In the genomic region with DNA sequence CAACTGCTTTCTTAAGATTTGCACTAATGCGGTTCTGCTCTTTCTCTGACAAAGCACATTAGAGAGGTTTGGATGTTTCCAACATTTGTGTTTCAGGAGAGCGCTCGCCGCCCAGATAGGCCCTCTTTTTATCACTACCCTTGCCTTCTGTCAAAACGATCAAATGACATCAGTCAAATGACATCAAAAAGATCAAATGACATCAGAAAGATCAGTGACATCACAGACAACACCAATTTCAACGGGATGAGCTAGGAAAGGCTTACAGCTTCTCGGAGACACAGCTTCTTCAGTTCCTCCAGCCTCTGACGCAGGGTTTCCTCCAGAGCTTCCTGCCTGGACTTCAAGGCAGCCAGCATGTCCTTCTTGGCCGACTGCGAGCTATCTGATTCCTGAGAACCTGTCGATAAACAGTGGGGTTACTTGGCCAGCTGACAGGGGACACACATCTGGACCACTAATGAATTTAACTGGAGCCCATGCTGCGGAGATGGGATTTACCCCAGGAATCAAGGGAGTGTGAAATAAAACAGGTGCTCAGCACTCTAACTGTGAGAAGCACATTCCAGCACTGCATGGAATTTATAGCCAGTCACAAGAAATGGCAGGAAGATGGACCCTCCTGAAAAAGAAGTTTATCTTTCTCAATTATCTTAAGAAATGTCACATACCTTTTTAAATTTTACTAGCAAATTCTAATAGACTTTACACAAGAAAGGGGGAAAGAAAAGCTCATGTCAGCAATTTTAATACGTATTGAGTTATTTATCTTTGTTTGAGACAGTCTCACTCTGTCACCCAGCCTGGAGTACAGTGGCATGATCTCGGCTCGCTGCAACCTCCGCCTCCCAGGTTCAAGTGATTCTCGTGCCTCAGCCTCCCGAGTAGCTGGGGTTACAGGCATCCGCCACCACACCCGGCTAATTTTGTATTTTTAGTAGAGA, we compare ENCODE assay signal across 2 cellular contexts.
TF ChIP-seq lines count a peak whose summit lies in the region.

No MANE protein-coding gene starts in this region.

TF ChIP-seq in IMR-90, 13 proteins besides CTCF, POLR2A, EP300 and RAD21:
- TF ChIP-seq ELK1 (IDR thresholded peaks at IDR 0.05; ENCODE audit: borderline replicate concordance, low read depth, low read length) (no peak), MAFK (IDR thresholded peaks at IDR 0.05; ENCODE audit: low read depth, low read length) (peak; percentile 90)

TF ChIP-seq in HepG2, 621 proteins besides CTCF, POLR2A, EP300 and RAD21 (continued from another document):
- TF ChIP-seq NFE2L2 (IDR thresholded peaks at IDR 0.05; ENCODE audit: low read length) (no peak), TSC22D2 (CRISPR knock-in tag; IDR thresholded peaks at IDR 0.05; ENCODE audit: borderline replicate concordance) (no peak), PLSCR1 (CRISPR knock-in tag; IDR thresholded peaks at IDR 0.05; ENCODE audit: borderline replicate concordance) (no peak), ZSCAN21 (CRISPR knock-in tag; IDR thresholded peaks at IDR 0.05; ENCODE audit: borderline replicate concordance) (no peak), POGZ (CRISPR knock-in tag; IDR thresholded peaks at IDR 0.05) (no peak), CHD2 (IDR thresholded peaks at IDR 0.05; ENCODE audit: low read depth, low read length) (no peak), NFYB (CRISPR knock-in tag; IDR thresholded peaks at IDR 0.05) (no peak), ARNTL (CRISPR knock-in tag; IDR thresholded peaks at IDR 0.05) (no peak), CREB1 (IDR thresholded peaks at IDR 0.05) (peak; percentile 69), CREB1 (CRISPR knock-in tag; IDR thresholded peaks at IDR 0.05) (no peak), KDM1A (CRISPR knock-in tag; IDR thresholded peaks at IDR 0.05) (no peak), MAFK (conservative IDR thresholded peaks at IDR 0.05 in 1 of 2, IDR thresholded peaks at IDR 0.05 in 1 of 2; ENCODE audit: low read length in 2 of 2) (peak; percentile 71 to 89), ZNF17 (CRISPR knock-in tag; IDR thresholded peaks at IDR 0.05) (no peak), THAP8 (CRISPR knock-in tag; IDR thresholded peaks at IDR 0.05; ENCODE audit: borderline replicate concordance) (no peak)
- TF ChIP-seq, protein P1, sequence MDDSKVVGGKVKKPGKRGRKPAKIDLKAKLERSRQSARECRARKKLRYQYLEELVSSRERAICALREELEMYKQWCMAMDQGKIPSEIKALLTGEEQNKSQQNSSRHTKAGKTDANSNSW (CRISPR knock-in tag; IDR thresholded peaks at IDR 0.05; ENCODE audit: borderline replicate concordance) = no peak
- TF ChIP-seq, protein P2, sequence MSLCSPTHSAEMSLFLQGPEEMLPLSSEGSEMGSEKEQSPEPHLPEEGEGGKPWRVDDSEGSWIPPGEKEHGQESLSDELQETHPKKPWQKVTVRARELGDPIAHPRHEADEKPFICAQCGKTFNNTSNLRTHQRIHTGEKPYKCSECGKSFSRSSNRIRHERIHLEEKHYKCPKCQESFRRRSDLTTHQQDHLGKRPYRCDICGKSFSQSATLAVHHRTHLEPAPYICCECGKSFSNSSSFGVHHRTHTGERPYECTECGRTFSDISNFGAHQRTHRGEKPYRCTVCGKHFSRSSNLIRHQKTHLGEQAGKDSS (CRISPR knock-in tag; IDR thresholded peaks at IDR 0.05; ENCODE audit: borderline replicate concordance, low read depth) = no peak
